ENCODE assay signal across 8 cellular contexts in genomic region chr7:76441792-76442191, GRCh38. TPM values are rescaled to one million over a fixed set of nuclear protein-coding genes. Genes with fewer than 3 reads are reported as not detected.
A peak's percentile ranks its signal among the peaks of the same experiment; 100 is the strongest.
DNase-seq lines count a peak whose midpoint lies in the region; ATAC-seq and TF ChIP-seq lines count a peak whose summit lies in the region.
"Not testable (repeated sequence)": the region's sequence is repeated elsewhere in the genome, so short reads cannot be mapped to it uniquely, and the experiment has no call there.

No MANE protein-coding gene starts in this region.

- not testable (repeated sequence) for H3K27me3 ChIP-seq in aorta (ENCODE audit: control insufficient read depth in 1 of 2, insufficient read depth in 2 of 2, low read length in 1 of 2)

- 73 to 100% methylated on average over 1 to 2 of the region's 10 CpGs for WGBS in aorta, 2 donors

- not testable (repeated sequence) for H3K27me3 Mint-ChIP-seq in activated CD8-positive, alpha-beta T cell treated with anti-CD3 and anti-CD28 coated beads, Interleukin-2, amount 10 ng/mL, durations not matched to agents 7 days and 5 days (ENCODE audit: low read depth)

- intact Hi-C loops in Right ventricle myocardium inferior (cut with DNase I); mucosa of descending colon (cut with DNase I, micrococcal nuclease); aorta (cut with DNase I): not testable (repeated sequence)

- H3K4me1 ChIP-seq in mucosa of descending colon (ENCODE audit: low read depth); aorta (ENCODE audit: control insufficient read depth in 1 of 2, insufficient read depth in 2 of 2, low read length in 2 of 2): not testable (repeated sequence)

- H3K9me3 ChIP-seq in mucosa of descending colon; aorta (ENCODE audit: control insufficient read depth, low read length): not testable (repeated sequence)

- POLR2A ChIA-PET in activated CD8-positive, alpha-beta T cell treated with anti-CD3 and anti-CD28 coated beads, Interleukin-2, amount 10 ng/mL, durations not matched to agents 7 days and 5 days (lab: Charles Lee), result not testable (repeated sequence)

- CTCF ChIA-PET in activated CD8-positive, alpha-beta T cell treated with anti-CD3 and anti-CD28 coated beads, Interleukin-2, amount 10 ng/mL, durations not matched to agents 7 days and 5 days (lab: Charles Lee), result not testable (repeated sequence)

- not testable (repeated sequence) for H3K4me3 Mint-ChIP-seq in activated CD8-positive, alpha-beta T cell treated with anti-CD3 and anti-CD28 coated beads, Interleukin-2, amount 10 ng/mL, durations not matched to agents 7 days and 5 days

- not testable (repeated sequence) for DNase-seq in activated CD8-positive, alpha-beta T cell treated with anti-CD3 and anti-CD28 coated beads, Interleukin-2, amount 10 ng/mL, durations not matched to agents 7 days and 5 days; Right ventricle myocardium inferior (ENCODE audit: missing footprints); mucosa of descending colon; aorta

- H3K9me3 Mint-ChIP-seq in activated CD8-positive, alpha-beta T cell treated with anti-CD3 and anti-CD28 coated beads, Interleukin-2, amount 10 ng/mL, durations not matched to agents 7 days and 5 days (ENCODE audit: insufficient read depth), result not testable (repeated sequence)

- H3K4me3 ChIP-seq in mucosa of descending colon; aorta (ENCODE audit: low read length in 2 of 2): not testable (repeated sequence)

- TF ChIP-seq CTCF in mucosa of descending colon (IDR thresholded peaks at IDR 0.05), result not testable (repeated sequence)

- ATAC-seq in GM18517 (IDR thresholded peaks at IDR 0.05; ENCODE audit: unreplicated experiment) (peak; percentile 63), GM21529 (IDR thresholded peaks at IDR 0.05; ENCODE audit: unreplicated experiment) (peak; percentile 43), HG02885 (IDR thresholded peaks at IDR 0.05; ENCODE audit: poor library complexity, unreplicated experiment) (peak; percentile 66), HG03469 (IDR thresholded peaks at IDR 0.05; ENCODE audit: unreplicated experiment) (peak; percentile 35), Right ventricle myocardium inferior (peak; percentile 46), mucosa of descending colon (peak; percentile 69), aorta (ENCODE audit: low FRiP score) (peak; percentile 57)
- peak; percentile 50 for ATAC-seq in activated CD8-positive, alpha-beta T cell treated with anti-CD3 and anti-CD28 coated beads, Interleukin-2, amount 10 ng/mL, durations not matched to agents 7 days and 5 days

- H3K27ac ChIP-seq in aorta (ENCODE audit: low read depth in 1 of 2, low read length in 2 of 2), result not testable (repeated sequence)

- H3K36me3 ChIP-seq in mucosa of descending colon (ENCODE audit: low read depth); aorta (ENCODE audit: control insufficient read depth in 1 of 2, insufficient read depth in 2 of 2, low read length in 1 of 2): not testable (repeated sequence)

- not testable (repeated sequence) for H3K36me3 Mint-ChIP-seq in activated CD8-positive, alpha-beta T cell treated with anti-CD3 and anti-CD28 coated beads, Interleukin-2, amount 10 ng/mL, durations not matched to agents 7 days and 5 days (ENCODE audit: low read depth)

- H3K4me1 Mint-ChIP-seq in activated CD8-positive, alpha-beta T cell treated with anti-CD3 and anti-CD28 coated beads, Interleukin-2, amount 10 ng/mL, durations not matched to agents 7 days and 5 days (ENCODE audit: low read depth), result peaks cover 16% of the 10 kb centered on the region

- not testable (repeated sequence) for H3K27ac Mint-ChIP-seq in activated CD8-positive, alpha-beta T cell treated with anti-CD3 and anti-CD28 coated beads, Interleukin-2, amount 10 ng/mL, durations not matched to agents 7 days and 5 days

RNA-seq across cellular contexts. Expression of gene ZP3, which starts 17.0 kb away (rescaled TPM):
- 1 to 10 TPM; 4.0 to 5.9 TPM for total RNA-seq in activated CD8-positive, alpha-beta T cell treated with anti-CD3 and anti-CD28 coated beads, Interleukin-2, amount 10 ng/mL, durations not matched to agents 7 days and 5 days
- total RNA-seq in Right ventricle myocardium inferior (0.46 TPM), mucosa of descending colon (10 to 100 TPM in 2 of 3 donors, 1 to 10 TPM in 1; 4.4 to 16.1 (median 10.8) TPM), aorta (1 to 10 TPM; 1.5 to 2.0 TPM)
- 1 to 10 TPM in 1 of 2 donors, under 1 TPM in 1; 0.38 to 3.2 TPM for polyA plus RNA-seq in aorta

RNA-seq across cellular contexts. Expression of gene DTX2, which starts 19.7 kb away (rescaled TPM):
- total RNA-seq in activated CD8-positive, alpha-beta T cell treated with anti-CD3 and anti-CD28 coated beads, Interleukin-2, amount 10 ng/mL, durations not matched to agents 7 days and 5 days, result 10 to 100 TPM; 28.0 to 30.6 TPM
- total RNA-seq in Right ventricle myocardium inferior, result 8.0 TPM
- 10 to 100 TPM; 52.3 to 91.6 (median 83.7) TPM for total RNA-seq in mucosa of descending colon
- 10 to 100 TPM; 23.7 to 40.9 TPM for total RNA-seq in aorta
- 10 to 100 TPM; 10.4 to 14.4 TPM for polyA plus RNA-seq in aorta

RNA-seq across cellular contexts. Expression of gene SSC4D, which starts 32.3 kb away (rescaled TPM):
- under 1 TPM in 1 of 2 experiments, not detected in 1; 0.47 TPM for total RNA-seq in activated CD8-positive, alpha-beta T cell treated with anti-CD3 and anti-CD28 coated beads, Interleukin-2, amount 10 ng/mL, durations not matched to agents 7 days and 5 days
- total RNA-seq in Right ventricle myocardium inferior (1.3 TPM), mucosa of descending colon (under 1 TPM in 2 of 3 donors, not detected in 1; 0.32 to 0.72 TPM), aorta (under 1 TPM; 0.33 to 0.58 TPM)
- polyA plus RNA-seq in aorta, result under 1 TPM in 1 of 2 donors, not detected in 1; 0.13 TPM
